1 cellular context compared by ENCODE assay signal in the genomic region with DNA sequence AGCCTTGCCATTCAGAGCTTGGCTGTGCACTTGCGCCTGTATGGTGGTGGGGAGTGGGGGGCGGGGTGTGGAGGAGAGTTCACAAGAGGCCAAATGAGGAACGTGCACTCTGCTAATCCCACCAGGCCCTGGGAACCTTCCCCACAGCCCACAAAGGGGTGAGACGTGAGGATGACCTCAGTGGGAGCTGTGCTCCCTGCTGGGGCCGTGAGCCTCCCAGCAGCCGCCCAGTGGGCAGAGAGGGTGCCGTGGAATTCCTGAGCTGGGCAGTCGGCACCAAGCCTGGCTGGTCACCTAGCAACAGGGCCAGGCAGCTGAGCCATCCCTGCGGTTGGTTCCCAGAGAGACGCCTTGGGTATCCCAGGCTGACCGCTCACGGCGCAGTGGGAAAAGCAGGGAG.
TF ChIP-seq lines count a peak whose summit lies in the region.

No MANE protein-coding gene starts in this region.

TF ChIP-seq in IMR-90, 13 proteins besides CTCF, POLR2A, EP300 and RAD21:
- no peak for TF ChIP-seq RCOR1 (IDR thresholded peaks at IDR 0.05; ENCODE audit: insufficient replicate concordance, low read length)
